In the genomic region with DNA sequence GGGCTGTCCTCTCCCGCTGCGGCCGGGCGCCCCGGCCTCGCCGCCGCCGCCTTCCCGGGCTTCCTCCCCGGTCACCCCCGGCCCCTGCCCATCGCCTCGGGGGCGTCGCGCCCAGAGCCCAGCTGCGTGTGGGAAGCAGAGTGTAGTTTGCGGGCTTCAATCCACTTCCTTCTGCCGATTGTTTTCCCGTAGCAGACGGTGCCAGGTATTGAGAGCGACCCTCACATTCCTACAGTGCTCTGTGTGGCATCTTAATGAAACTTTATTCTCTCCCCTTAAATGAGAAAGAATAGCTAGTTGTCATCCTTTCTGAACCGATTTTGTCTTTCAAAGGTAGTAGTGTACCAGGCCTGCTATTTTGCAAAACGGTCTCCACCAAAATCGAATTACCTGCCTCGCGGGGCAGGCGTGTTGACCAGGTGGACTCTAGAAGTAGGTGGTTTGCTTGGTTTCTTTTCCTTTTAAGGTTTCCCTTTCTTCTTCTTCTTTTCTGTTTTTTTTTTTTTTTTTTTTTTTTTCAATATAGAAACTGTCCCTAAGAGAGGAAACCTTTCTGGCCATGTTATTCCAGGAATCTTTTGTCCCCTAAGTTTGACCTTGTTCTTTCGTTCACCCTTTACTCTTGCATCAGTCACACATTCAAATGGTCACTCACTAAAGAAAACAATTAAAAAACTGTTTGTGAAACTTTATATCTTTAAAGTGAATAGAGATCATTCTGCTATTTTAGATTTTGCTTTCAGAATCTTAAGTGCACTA, we compare ENCODE assay signal across 8 cellular contexts. TPM values are rescaled to one million over a fixed set of nuclear protein-coding genes. Genes with fewer than 3 reads are reported as not detected.
DNase-seq lines count a peak whose midpoint lies in the region; ATAC-seq and TF ChIP-seq lines count a peak whose summit lies in the region.

No MANE protein-coding gene starts in this region.

- H3K27me3 ChIP-seq in heart right ventricle, result no peaks in the 10 kb centered on the region
- no peaks in the 10 kb centered on the region for H3K27me3 ChIP-seq in PC-3 (ENCODE audit: low read length)
- no peaks in the 10 kb centered on the region for H3K27me3 ChIP-seq in muscle layer of colon (ENCODE audit: control insufficient read depth in 1 of 2, insufficient read depth in 2 of 2, low read length in 2 of 2)

- TF ChIP-seq CTCF in heart right ventricle (IDR thresholded peaks at IDR 0.05) (no peak), PC-3 (conservative IDR thresholded peaks at IDR 0.05; ENCODE audit: low read depth, low read length) (no peak)

- H3K4me2 ChIP-seq in PC-3 (ENCODE audit: low read length), result peak overlapping the region; percentile 88

- intact Hi-C loops in heart right ventricle (cut with DNase I) (loop anchor here in 7 of 10 donors (2.0 to 10.0 kb wide), 5 partner anchors 92 to 687 kb away; no protein-coding TSS in a partner anchor), left cardiac atrium (cut with DNase I) (loop anchor here in 1 of 2 donors (5.0 kb wide), 1 partner anchor 97 kb away; no protein-coding TSS in a partner anchor), PC-3 (cut with micrococcal nuclease) (loop anchor here (5.0 to 10.0 kb wide), 2 partner anchors 676 to 1348 kb away; a partner anchor contains a TSS)

- peak overlapping the region; percentile 89 for H3K9ac ChIP-seq in PC-3 (ENCODE audit: low read length)
- H3K9ac ChIP-seq in muscle layer of colon (ENCODE audit: low read length), result peak overlapping the region; percentile 60

- H3K79me2 ChIP-seq in PC-3 (ENCODE audit: low read length), result peaks cover 54% of the 10 kb centered on the region

- H3K27ac ChIP-seq in heart right ventricle, result peak overlapping the region; percentile 86 to 98 (median 94)
- peak overlapping the region; percentile 58 for H3K27ac ChIP-seq in PC-3 (ENCODE audit: low read length)
- H3K27ac ChIP-seq in muscle layer of colon (ENCODE audit: low read depth, low read length), result peak overlapping the region; percentile 93

- CTCF ChIA-PET in PC-3 (lab: Charles Lee), result no interaction called here

- peaks cover 40% of the 10 kb centered on the region for H4K20me1 ChIP-seq in PC-3 (ENCODE audit: low read length)

- peak in 7 of 8 donors; percentile 0 to 9 (median 7) for ATAC-seq in heart right ventricle
- no peak for ATAC-seq in left cardiac atrium
- ATAC-seq in PC-3, result no peak; the same call in 1 of the 2 replicates
- no peak for ATAC-seq in HG02642 (IDR thresholded peaks at IDR 0.05; ENCODE audit: poor library complexity, unreplicated experiment)
- no peak for ATAC-seq in HG03571 (IDR thresholded peaks at IDR 0.05; ENCODE audit: unreplicated experiment)

- no peaks in the 10 kb centered on the region for H3K36me3 ChIP-seq in heart right ventricle
- no peaks in the 10 kb centered on the region for H3K36me3 ChIP-seq in PC-3 (ENCODE audit: low read depth, low read length)
- H3K36me3 ChIP-seq in muscle layer of colon (ENCODE audit: insufficient read depth, low read length), result no peaks in the 10 kb centered on the region

- no peaks in the 10 kb centered on the region for H3K9me3 ChIP-seq in heart right ventricle
- no peaks in the 10 kb centered on the region for H3K9me3 ChIP-seq in PC-3 (ENCODE audit: low read length)
- no peaks in the 10 kb centered on the region for H3K9me3 ChIP-seq in muscle layer of colon (ENCODE audit: low read length)

- H3K9me2 ChIP-seq in PC-3 (replicated peaks; ENCODE audit: low read length), result no peaks in the 10 kb centered on the region

- peaks cover 0 to 52% (median 30%) of the 10 kb centered on the region in 9 donors for H3K4me1 ChIP-seq in heart right ventricle
- peaks cover 23% of the 10 kb centered on the region for H3K4me1 ChIP-seq in PC-3 (ENCODE audit: insufficient read depth, low read length)
- peaks cover 6% of the 10 kb centered on the region for H3K4me1 ChIP-seq in muscle layer of colon (ENCODE audit: insufficient read depth, low read length)

- H3F3A ChIP-seq in PC-3 (ENCODE audit: low read length, unreplicated experiment), result no peaks in the 10 kb centered on the region

- BruUV-seq in PC-3 (replicated peaks; lab: Mats Ljungman, UMichigan), result TSS peak; percentile 79

- WGBS in heart right ventricle, 2 donors, result 1% methylated on average over 30 of the region's 30 CpGs

- DNase-seq in heart right ventricle (peak in 1 of 2 donors; percentile 13), left cardiac atrium (no peak), PC-3 (peak; percentile 25), dermis blood vessel endothelial cell (peak; percentile 41), ecto neural progenitor cell (ENCODE audit: low spot score) (no peak)

- POLR2A ChIA-PET in PC-3 (lab: Charles Lee; ENCODE audit: unreplicated experiment), result interaction anchor here (0.6 kb wide), 1 partner anchor 28 kb away, joined by 4 read pairs; no protein-coding TSS in a partner anchor

- 0 out of 2 replicates have a peak overlapping the region, but pooled peaks have one; percentile 24 for H2AFZ ChIP-seq in PC-3 (ENCODE audit: low read length)

- H3K4me3 ChIP-seq in heart right ventricle (peak overlapping the region; percentile 58 to 93 (median 82)), PC-3 (ENCODE audit: low read length) (peak overlapping the region; percentile 85), muscle layer of colon (ENCODE audit: low read depth in 1 of 2, low read length in 2 of 2) (peak overlapping the region; percentile 76 to 79)

RNA-seq across cellular contexts. Expression of a gene that starts 0.9 kb away (rescaled TPM):
- 10 to 100 TPM; 42.9 to 57.7 (median 46.5) TPM for total RNA-seq in heart right ventricle
- polyA plus RNA-seq in heart right ventricle, result 10 to 100 TPM; 13.5 to 17.6 TPM
- total RNA-seq in left cardiac atrium, result 10 to 100 TPM; 39.4 to 56.8 TPM
- 28.3 and 54.4 TPM in 2 replicates for total RNA-seq in PC-3 (2014; rRNA removed)
- total RNA-seq in dermis blood vessel endothelial cell, result 71.8 and 97.5 TPM in 2 replicates

Comparison
In these comparisons a context has a peak if more than half of its experiments do, and no peak if none do; other contexts are left out.
1. ATAC-seq: peak in heart right ventricle (7 of 8); none in left cardiac atrium (0 of 2), PC-3 (single experiment), HG02642 (single experiment) and HG03571 (single experiment).
2. DNase-seq: peak in PC-3 (single experiment) and dermis blood vessel endothelial cell (single experiment); none in left cardiac atrium (single experiment) and ecto neural progenitor cell (single experiment).
3. Peak in every context shown above with its lines, with median percentiles within 50 percentile points of each other: H3K27ac ChIP-seq and H3K4me3 ChIP-seq.